ENCODE assay signal across 8 cellular contexts in genomic region chr10:689433-690226, GRCh38. TPM values are rescaled to one million over a fixed set of nuclear protein-coding genes. Genes with fewer than 3 reads are reported as not detected.
DNase-seq lines count a peak whose midpoint lies in the region; ATAC-seq and TF ChIP-seq lines count a peak whose summit lies in the region.

A gene with protein sequence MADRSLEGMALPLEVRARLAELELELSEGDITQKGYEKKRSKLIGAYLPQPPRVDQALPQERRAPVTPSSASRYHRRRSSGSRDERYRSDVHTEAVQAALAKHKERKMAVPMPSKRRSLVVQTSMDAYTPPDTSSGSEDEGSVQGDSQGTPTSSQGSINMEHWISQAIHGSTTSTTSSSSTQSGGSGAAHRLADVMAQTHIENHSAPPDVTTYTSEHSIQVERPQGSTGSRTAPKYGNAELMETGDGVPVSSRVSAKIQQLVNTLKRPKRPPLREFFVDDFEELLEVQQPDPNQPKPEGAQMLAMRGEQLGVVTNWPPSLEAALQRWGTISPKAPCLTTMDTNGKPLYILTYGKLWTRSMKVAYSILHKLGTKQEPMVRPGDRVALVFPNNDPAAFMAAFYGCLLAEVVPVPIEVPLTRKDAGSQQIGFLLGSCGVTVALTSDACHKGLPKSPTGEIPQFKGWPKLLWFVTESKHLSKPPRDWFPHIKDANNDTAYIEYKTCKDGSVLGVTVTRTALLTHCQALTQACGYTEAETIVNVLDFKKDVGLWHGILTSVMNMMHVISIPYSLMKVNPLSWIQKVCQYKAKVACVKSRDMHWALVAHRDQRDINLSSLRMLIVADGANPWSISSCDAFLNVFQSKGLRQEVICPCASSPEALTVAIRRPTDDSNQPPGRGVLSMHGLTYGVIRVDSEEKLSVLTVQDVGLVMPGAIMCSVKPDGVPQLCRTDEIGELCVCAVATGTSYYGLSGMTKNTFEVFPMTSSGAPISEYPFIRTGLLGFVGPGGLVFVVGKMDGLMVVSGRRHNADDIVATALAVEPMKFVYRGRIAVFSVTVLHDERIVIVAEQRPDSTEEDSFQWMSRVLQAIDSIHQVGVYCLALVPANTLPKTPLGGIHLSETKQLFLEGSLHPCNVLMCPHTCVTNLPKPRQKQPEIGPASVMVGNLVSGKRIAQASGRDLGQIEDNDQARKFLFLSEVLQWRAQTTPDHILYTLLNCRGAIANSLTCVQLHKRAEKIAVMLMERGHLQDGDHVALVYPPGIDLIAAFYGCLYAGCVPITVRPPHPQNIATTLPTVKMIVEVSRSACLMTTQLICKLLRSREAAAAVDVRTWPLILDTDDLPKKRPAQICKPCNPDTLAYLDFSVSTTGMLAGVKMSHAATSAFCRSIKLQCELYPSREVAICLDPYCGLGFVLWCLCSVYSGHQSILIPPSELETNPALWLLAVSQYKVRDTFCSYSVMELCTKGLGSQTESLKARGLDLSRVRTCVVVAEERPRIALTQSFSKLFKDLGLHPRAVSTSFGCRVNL (N-terminal part only) (minus strand): TSS chr10:689668. CDS start chr10:689578, 90 bp downstream.

- no peak within 1 kb of the TSS for H3K27ac ChIP-seq in CD8-positive, alpha-beta T cell (ENCODE audit: low read depth, low read length)

- no peak within 1 kb of the TSS for H3K27ac Mint-ChIP-seq in CD8-positive, alpha-beta T cell
- no peak within 1 kb of the TSS for H3K27ac Mint-ChIP-seq in IgD-negative memory B cell
- H3K27ac Mint-ChIP-seq in activated naive CD8-positive, alpha-beta T cell treated with anti-CD3 and anti-CD28 coated beads, Interleukin-2, amount 50 U/mL, for 24 hours: no peak within 1 kb of the TSS

- no peaks in the 10 kb centered on the region for H3K4me1 ChIP-seq in CD8-positive, alpha-beta T cell (ENCODE audit: insufficient read depth, low read length)

- POLR2A ChIA-PET in CD8-positive, alpha-beta T cell (lab: Charles Lee): no interaction called here

- no peak for ATAC-seq in CD8-positive, alpha-beta T cell
- no peak for ATAC-seq in activated naive CD8-positive, alpha-beta T cell treated with anti-CD3 and anti-CD28 coated beads, Interleukin-2, amount 50 U/mL, for 24 hours
- ATAC-seq in Right ventricle myocardium superior (ENCODE audit: poor library complexity) (peak; percentile 87), HG03520 (IDR thresholded peaks at IDR 0.05; ENCODE audit: unreplicated experiment) (no peak), HG03139 (IDR thresholded peaks at IDR 0.05; ENCODE audit: unreplicated experiment) (no peak), GM19395 (IDR thresholded peaks at IDR 0.05; ENCODE audit: unreplicated experiment) (no peak)

- CTCF ChIA-PET in CD8-positive, alpha-beta T cell (lab: Charles Lee): no interaction called here

- peak within 1 kb of the TSS; percentile 35 for H3K4me3 Mint-ChIP-seq in CD8-positive, alpha-beta T cell
- H3K4me3 Mint-ChIP-seq in IgD-negative memory B cell: peak within 1 kb of the TSS in 3 of 4 donors; percentile 6 to 74 (median 25)
- H3K4me3 Mint-ChIP-seq in activated naive CD8-positive, alpha-beta T cell treated with anti-CD3 and anti-CD28 coated beads, Interleukin-2, amount 50 U/mL, for 24 hours: peak within 1 kb of the TSS; percentile 52

- peaks cover 9% of the 10 kb centered on the region for H3K4me1 Mint-ChIP-seq in CD8-positive, alpha-beta T cell (ENCODE audit: low read depth)
- peaks cover 0 to 3% (median 3%) of the 10 kb centered on the region in 3 donors for H3K4me1 Mint-ChIP-seq in IgD-negative memory B cell
- H3K4me1 Mint-ChIP-seq in activated naive CD8-positive, alpha-beta T cell treated with anti-CD3 and anti-CD28 coated beads, Interleukin-2, amount 50 U/mL, for 24 hours: peaks cover 3% of the 10 kb centered on the region

- no peaks in the 10 kb centered on the region for H3K9me3 Mint-ChIP-seq in CD8-positive, alpha-beta T cell
- no peaks in the 10 kb centered on the region for H3K9me3 Mint-ChIP-seq in IgD-negative memory B cell
- no peaks in the 10 kb centered on the region for H3K9me3 Mint-ChIP-seq in activated naive CD8-positive, alpha-beta T cell treated with anti-CD3 and anti-CD28 coated beads, Interleukin-2, amount 50 U/mL, for 24 hours

- no peaks in the 10 kb centered on the region for H3K36me3 ChIP-seq in CD8-positive, alpha-beta T cell (ENCODE audit: insufficient read depth, low read length)

- no peaks in the 10 kb centered on the region for H3K36me3 Mint-ChIP-seq in CD8-positive, alpha-beta T cell
- H3K36me3 Mint-ChIP-seq in IgD-negative memory B cell: no peaks in the 10 kb centered on the region
- no peaks in the 10 kb centered on the region for H3K36me3 Mint-ChIP-seq in activated naive CD8-positive, alpha-beta T cell treated with anti-CD3 and anti-CD28 coated beads, Interleukin-2, amount 50 U/mL, for 24 hours (ENCODE audit: low read depth)

- no peak within 1 kb of the TSS for H3K4me3 ChIP-seq in CD8-positive, alpha-beta T cell (ENCODE audit: low read depth, low read length)

- DNase-seq in CD8-positive, alpha-beta T cell: no peak
- no peak for DNase-seq in activated naive CD8-positive, alpha-beta T cell treated with anti-CD3 and anti-CD28 coated beads, Interleukin-2, amount 50 U/mL, for 24 hours
- peak; percentile 85 for DNase-seq in Right ventricle myocardium superior
- peak in 39 of 56 donors; percentile 19 to 86 (median 60) for DNase-seq in nucleus accumbens (lab: John Stamatoyannopoulos, UW)

- H3K27me3 ChIP-seq in CD8-positive, alpha-beta T cell (ENCODE audit: insufficient read depth, low read length): no peaks in the 10 kb centered on the region

- intact Hi-C loops in CD8-positive, alpha-beta T cell (cut with DNase I, micrococcal nuclease): no loop called here
- intact Hi-C loops in Right ventricle myocardium superior (cut with DNase I): loop anchor here (10.0 kb wide), 1 partner anchor 155 kb away; no protein-coding TSS in a partner anchor

- TF ChIP-seq CTCF in CD8-positive, alpha-beta T cell (IDR thresholded peaks at IDR 0.05): no peak

- peaks cover 45% of the 10 kb centered on the region for H3K27me3 Mint-ChIP-seq in CD8-positive, alpha-beta T cell (ENCODE audit: low read depth)
- H3K27me3 Mint-ChIP-seq in IgD-negative memory B cell: peaks cover 44% of the 10 kb centered on the region
- peaks cover 46% of the 10 kb centered on the region for H3K27me3 Mint-ChIP-seq in activated naive CD8-positive, alpha-beta T cell treated with anti-CD3 and anti-CD28 coated beads, Interleukin-2, amount 50 U/mL, for 24 hours

- H3K9me3 ChIP-seq in CD8-positive, alpha-beta T cell (ENCODE audit: low read length): no peaks in the 10 kb centered on the region

RNA-seq across cellular contexts. Expression of the gene that starts here (rescaled TPM):
- total RNA-seq in CD8-positive, alpha-beta T cell: 1 to 10 TPM; 1.9 to 2.0 TPM
- polyA plus RNA-seq in IgD-negative memory B cell: 1.4 TPM
- 29.1 TPM for total RNA-seq in Right ventricle myocardium superior

Comparison
In these comparisons a context has a peak if more than half of its experiments do, and no peak if none do; other contexts are left out.
1. RNA of the gene that starts here (total RNA-seq): 29.1 TPM in Right ventricle myocardium superior (single experiment); 1.9 to 2.0 TPM in CD8-positive, alpha-beta T cell; every median in the first group is over 10 times any median in the second.
2. DNase-seq: peak in Right ventricle myocardium superior (single experiment) and nucleus accumbens (39 of 56); none in CD8-positive, alpha-beta T cell (0 of 7) and activated naive CD8-positive, alpha-beta T cell treated with anti-CD3 and anti-CD28 coated beads, Interleukin-2, amount 50 U/mL, for 24 hours (single experiment).
3. Peak in every context shown above with its lines, with median percentiles within 50 percentile points of each other: H3K4me3 Mint-ChIP-seq.